ENCODE assay signal across 17 cellular contexts in the genomic region with DNA sequence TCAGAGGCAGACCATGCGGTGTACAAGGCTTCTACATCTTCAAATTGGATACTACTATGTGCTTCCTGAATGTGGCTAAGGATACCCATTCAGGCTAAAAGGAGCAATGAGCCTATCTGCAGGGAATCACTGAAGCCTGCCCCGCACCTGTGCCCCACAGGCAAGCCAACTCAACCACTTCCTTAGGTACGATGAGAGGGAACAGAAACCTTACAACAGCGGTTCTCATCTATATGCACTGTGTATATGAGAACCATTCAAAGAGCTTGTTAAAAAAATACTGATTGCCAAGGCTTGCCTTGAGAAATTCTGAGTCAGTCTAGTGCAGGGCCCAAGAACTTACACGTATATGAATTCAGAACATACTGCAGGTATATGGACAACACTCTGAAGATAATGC.
A peak's percentile ranks its signal among the peaks of the same experiment; 100 is the strongest.
DNase-seq lines count a peak whose midpoint lies in the region; ATAC-seq, FAIRE-seq and TF ChIP-seq lines count a peak whose summit lies in the region.
"Had no signal": no experiment of that assay in that cellular context is flagged by ENCODE, and none has a peak within 500 bp of the region (broad histone marks: within the 10 kb centered on the region; RNA-seq: fewer than 3 reads in every experiment).

No MANE protein-coding gene starts in this region.

- H3K4me3 Mint-ChIP-seq in stimulated activated naive CD8-positive, alpha-beta T cell treated with anti-CD3 and anti-CD28 coated beads, Interleukin-15, amount 100 ng/mL, for 72 hours: no peak overlapping the region
- no peak overlapping the region for H3K4me3 Mint-ChIP-seq in activated naive CD4-positive, alpha-beta T cell treated with anti-CD3 and anti-CD28 coated beads for 36 hours
- H3K4me3 Mint-ChIP-seq: activated T-helper 17 cell treated with anti-CD3 and anti-CD28 coated beads, Interleukin-2, amount 50 U/mL, for 72 hours; CD14-positive monocyte had no signal

- peaks cover 12% of the 10 kb centered on the region for H3K4me1 Mint-ChIP-seq in stimulated activated naive CD8-positive, alpha-beta T cell treated with anti-CD3 and anti-CD28 coated beads, Interleukin-15, amount 100 ng/mL, for 72 hours
- H3K4me1 Mint-ChIP-seq in activated naive CD4-positive, alpha-beta T cell treated with anti-CD3 and anti-CD28 coated beads for 36 hours (ENCODE audit: low read depth): no peaks in the 10 kb centered on the region
- H3K4me1 Mint-ChIP-seq: activated T-helper 17 cell treated with anti-CD3 and anti-CD28 coated beads, Interleukin-2, amount 50 U/mL, for 72 hours; CD14-positive monocyte had no signal

- H3K27ac Mint-ChIP-seq in stimulated activated naive CD8-positive, alpha-beta T cell treated with anti-CD3 and anti-CD28 coated beads, Interleukin-15, amount 100 ng/mL, for 72 hours: no peak overlapping the region
- no peak overlapping the region for H3K27ac Mint-ChIP-seq in activated naive CD4-positive, alpha-beta T cell treated with anti-CD3 and anti-CD28 coated beads for 36 hours
- H3K27ac Mint-ChIP-seq: activated T-helper 17 cell treated with anti-CD3 and anti-CD28 coated beads, Interleukin-2, amount 50 U/mL, for 72 hours had no signal

- POLR2A ChIA-PET in A673 (lab: Charles Lee; ENCODE audit: low non-redundant PET): no interaction called here

- H3K27ac ChIP-seq in A673 (ENCODE audit: low read depth, low read length, poor library complexity, severe bottlenecking): no peak overlapping the region
- H3K27ac ChIP-seq: foreskin keratinocyte, left lung, sigmoid colon had no signal

- intact Hi-C loops in activated naive CD4-positive, alpha-beta T cell treated with anti-CD3 and anti-CD28 coated beads for 36 hours (cut with micrococcal nuclease): no loop called here
- intact Hi-C loops in A673 (cut with micrococcal nuclease; ENCODE audit: unreplicated experiment): no loop called here

- no peaks in the 10 kb centered on the region for H3K36me3 Mint-ChIP-seq in activated naive CD4-positive, alpha-beta T cell treated with anti-CD3 and anti-CD28 coated beads for 36 hours (ENCODE audit: low read depth)
- H3K36me3 Mint-ChIP-seq: CD14-positive monocyte had no signal

- H3K4me3 ChIP-seq in A673 (ENCODE audit: low read depth, low read length, poor library complexity, severe bottlenecking): no peak overlapping the region
- H3K4me3 ChIP-seq: left lung, sigmoid colon had no signal

- H3K27me3 Mint-ChIP-seq in stimulated activated naive CD8-positive, alpha-beta T cell treated with anti-CD3 and anti-CD28 coated beads, Interleukin-15, amount 100 ng/mL, for 72 hours: peaks cover 32% of the 10 kb centered on the region
- peaks cover 19% of the 10 kb centered on the region for H3K27me3 Mint-ChIP-seq in activated naive CD4-positive, alpha-beta T cell treated with anti-CD3 and anti-CD28 coated beads for 36 hours (ENCODE audit: low read depth)

- CTCF ChIA-PET in activated naive CD4-positive, alpha-beta T cell treated with anti-CD3 and anti-CD28 coated beads for 36 hours (lab: Charles Lee): no interaction called here
- CTCF ChIA-PET in A673 (lab: Charles Lee): no interaction called here

- no peaks in the 10 kb centered on the region for H3K27me3 ChIP-seq in A673 (replicated peaks; ENCODE audit: insufficient read depth, low read depth, low read length, poor library complexity)
- H3K27me3 ChIP-seq: foreskin keratinocyte, left lung, sigmoid colon had no signal

- DNase-seq in stimulated activated naive CD8-positive, alpha-beta T cell treated with anti-CD3 and anti-CD28 coated beads, Interleukin-15, amount 100 ng/mL, for 72 hours: no peak
- DNase-seq in stimulated activated naive CD8-positive, alpha-beta T cell treated with anti-CD3 and anti-CD28 coated beads, Interleukin-15, Interleukin-2, amounts not matched to agents 100 U/mL and 50 U/mL, for 24 hours: no peak
- DNase-seq in frontal cortex (ENCODE audit: low spot score in 2 of 2) (no peak), anterior cingulate cortex (lab: John Stamatoyannopoulos, UW) (no peak), A673 (ENCODE audit: low spot score) (no peak)
- no peak for DNase-seq in activated naive CD4-positive, alpha-beta T cell treated with anti-CD3 and anti-CD28 coated beads for 36 hours
- DNase-seq: amniotic stem cell; foreskin keratinocyte; left lung; NCI-H1048; sigmoid colon; stimulated activated CD4-positive, alpha-beta T cell treated with anti-CD3 and anti-CD28 coated beads, Interleukin-4, amount 100 ng/mL, for 24 hours; T-helper 1 cell had no signal

- no peak for TF ChIP-seq CTCF in A673 (conservative IDR thresholded peaks at IDR 0.05; ENCODE audit: low read depth, low read length)

- no TSS peak for BruUV-seq in A673 (replicated peaks; lab: Mats Ljungman, UMichigan)

- peaks cover 15% of the 10 kb centered on the region for H3K4me1 ChIP-seq in A673 (ENCODE audit: insufficient read depth, low read length, poor library complexity, severe bottlenecking)
- H3K4me1 ChIP-seq: foreskin keratinocyte, left lung had no signal

- FAIRE-seq in frontal cortex (lab: Jason Lieb, UNC): no peak

- no peaks in the 10 kb centered on the region for H3K9me3 Mint-ChIP-seq in stimulated activated naive CD8-positive, alpha-beta T cell treated with anti-CD3 and anti-CD28 coated beads, Interleukin-15, amount 100 ng/mL, for 72 hours
- no peaks in the 10 kb centered on the region for H3K9me3 Mint-ChIP-seq in activated naive CD4-positive, alpha-beta T cell treated with anti-CD3 and anti-CD28 coated beads for 36 hours
- H3K9me3 Mint-ChIP-seq: activated T-helper 17 cell treated with anti-CD3 and anti-CD28 coated beads, Interleukin-2, amount 50 U/mL, for 72 hours had no signal

- no peaks in the 10 kb centered on the region for H3K36me3 ChIP-seq in A673 (ENCODE audit: insufficient read depth, low read length, poor library complexity, severe bottlenecking)
- H3K36me3 ChIP-seq: left lung had no signal

- H3K9me3 ChIP-seq in A673 (ENCODE audit: low read depth, low read length, poor library complexity, severe bottlenecking): no peaks in the 10 kb centered on the region
- H3K9me3 ChIP-seq: left lung, sigmoid colon had no signal

- ATAC-seq in stimulated activated naive CD8-positive, alpha-beta T cell treated with anti-CD3 and anti-CD28 coated beads, Interleukin-15, amount 100 ng/mL, for 72 hours: peak; percentile 43
- ATAC-seq in stimulated activated naive CD8-positive, alpha-beta T cell treated with anti-CD3 and anti-CD28 coated beads, Interleukin-15, Interleukin-2, amounts not matched to agents 100 U/mL and 50 U/mL, for 24 hours: no peak
- ATAC-seq in GM21423 (IDR thresholded peaks at IDR 0.05; ENCODE audit: unreplicated experiment) (peak; percentile 90), HG03135 (IDR thresholded peaks at IDR 0.05; ENCODE audit: unreplicated experiment) (peak; percentile 59)
- ATAC-seq: activated T-helper 17 cell treated with anti-CD3 and anti-CD28 coated beads, Interleukin-2, amount 50 U/mL, for 72 hours; foreskin keratinocyte; left lung had no signal
